Comparison of ENCODE assay signal across 11 cellular contexts in the genomic region with DNA sequence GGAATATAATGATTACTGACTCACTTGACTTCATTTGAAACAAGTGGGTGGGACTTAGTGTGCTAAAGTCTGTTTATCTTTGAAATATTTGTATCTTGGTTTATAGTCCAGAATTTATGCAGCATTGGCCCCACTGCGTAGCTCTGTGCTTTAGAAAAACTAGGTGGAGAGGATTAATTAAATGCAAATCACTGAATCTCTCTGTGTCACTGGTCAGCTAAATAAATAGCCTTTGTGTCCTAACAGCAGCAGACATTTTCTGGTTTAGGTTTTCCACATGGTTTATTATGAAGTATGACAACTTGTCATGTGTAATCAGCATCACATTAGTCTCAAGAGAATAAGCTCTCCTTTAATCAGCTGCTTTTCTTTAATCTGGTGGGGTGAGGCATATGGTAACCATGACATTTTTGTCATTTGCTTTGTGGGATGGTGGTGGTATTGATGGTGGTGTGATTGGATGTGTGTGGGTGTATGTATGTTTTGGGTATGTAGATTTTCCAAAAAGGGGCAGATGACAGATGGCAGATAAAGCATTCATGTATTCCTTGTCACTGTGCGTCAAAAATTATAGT. TPM values are rescaled to one million over a fixed set of nuclear protein-coding genes. Genes with fewer than 3 reads are reported as not detected.
DNase-seq lines count a peak whose midpoint lies in the region; ATAC-seq lines count a peak whose summit lies in the region.
"Had no signal": no experiment of that assay in that cellular context is flagged by ENCODE, and none has a peak within 500 bp of the region (broad histone marks: within the 10 kb centered on the region; RNA-seq: fewer than 3 reads in every experiment).

No MANE protein-coding gene starts in this region.

- peaks cover 10% of the 10 kb centered on the region for H3K36me3 Mint-ChIP-seq in activated T-cell treated with anti-CD3 and anti-CD28 coated beads, Interleukin-2, amount 50 U/mL, for 4 hours (ENCODE audit: insufficient read depth)

- DNase-seq in activated CD4-positive, alpha-beta T cell treated with anti-CD3 and anti-CD28 coated beads for 48 hours = peak; percentile 22
- DNase-seq in activated CD4-positive, alpha-beta T cell treated with anti-CD3 and anti-CD28 coated beads, Interleukin-2, amount 50 U/mL, for 1 hour = no peak
- no peak for DNase-seq in activated T-cell treated with anti-CD3 and anti-CD28 coated beads, Interleukin-2, amount 50 U/mL, for 4 hours
- DNase-seq in foreskin melanocyte (peak; percentile 67), NCI-H2029 (lab: John Stamatoyannopoulos, UW) (no peak)
- DNase-seq in stimulated activated CD8-positive, alpha-beta memory T cell treated with anti-CD3 and anti-CD28 coated beads, Interleukin-12 subunit alpha, Interleukin-12 subunit beta, amount 100 ng/mL, for 24 hours (ENCODE audit: extremely low read depth) = peak; percentile 3
- DNase-seq: aorta, Karpas-422, uterus had no signal

- no peaks in the 10 kb centered on the region for H3K9me3 Mint-ChIP-seq in activated T-cell treated with anti-CD3 and anti-CD28 coated beads, Interleukin-2, amount 50 U/mL, for 4 hours

- H3K4me1 Mint-ChIP-seq in activated T-cell treated with anti-CD3 and anti-CD28 coated beads, Interleukin-2, amount 50 U/mL, for 4 hours (ENCODE audit: low read depth) = peaks cover 23% of the 10 kb centered on the region

- H3K27me3 Mint-ChIP-seq in activated T-cell treated with anti-CD3 and anti-CD28 coated beads, Interleukin-2, amount 50 U/mL, for 4 hours (ENCODE audit: low read depth) = no peaks in the 10 kb centered on the region

- peak; percentile 92 to 94 for ATAC-seq in activated T-cell treated with anti-CD3 and anti-CD28 coated beads, Interleukin-2, amount 50 U/mL, for 4 hours
- ATAC-seq in HG03442 (IDR thresholded peaks at IDR 0.05; ENCODE audit: unreplicated experiment) (no peak), GM19351 (IDR thresholded peaks at IDR 0.05; ENCODE audit: unreplicated experiment) (no peak)

- peak overlapping the region; percentile 9 for H3K4me3 Mint-ChIP-seq in activated T-cell treated with anti-CD3 and anti-CD28 coated beads, Interleukin-2, amount 50 U/mL, for 4 hours

RNA-seq across cellular contexts. Expression of gene BCL2L13, which starts 33.9 kb away (rescaled TPM):
- 10 to 100 TPM; 32.3 to 37.8 (median 35.7) TPM for total RNA-seq in activated T-cell treated with anti-CD3 and anti-CD28 coated beads, Interleukin-2, amount 50 U/mL, for 4 hours

RNA-seq across cellular contexts. Expression of gene ATP6V1E1, which starts 44.0 kb away (rescaled TPM):
- total RNA-seq in activated T-cell treated with anti-CD3 and anti-CD28 coated beads, Interleukin-2, amount 50 U/mL, for 4 hours = 100 to 1,000 TPM in 2 of 3 donors, 10 to 100 TPM in 1; 96.9 to 116 (median 104) TPM

Comparison
In these comparisons a context has a peak if more than half of its experiments do, and no peak if none do; other contexts are left out.
1. DNase-seq: peak in activated CD4-positive, alpha-beta T cell treated with anti-CD3 and anti-CD28 coated beads for 48 hours (single experiment), foreskin melanocyte (single experiment) and stimulated activated CD8-positive, alpha-beta memory T cell treated with anti-CD3 and anti-CD28 coated beads, Interleukin-12 subunit alpha, Interleukin-12 subunit beta, amount 100 ng/mL, for 24 hours (single experiment); none in activated CD4-positive, alpha-beta T cell treated with anti-CD3 and anti-CD28 coated beads, Interleukin-2, amount 50 U/mL, for 1 hour (single experiment), activated T-cell treated with anti-CD3 and anti-CD28 coated beads, Interleukin-2, amount 50 U/mL, for 4 hours (single experiment) and NCI-H2029 (single experiment).
2. ATAC-seq: peak in activated T-cell treated with anti-CD3 and anti-CD28 coated beads, Interleukin-2, amount 50 U/mL, for 4 hours (2 of 2); none in HG03442 (single experiment) and GM19351 (single experiment).